Comparison of ENCODE assay signal across 17 cellular contexts in genomic region chr2:10629819-10630532, GRCh38. TPM values are rescaled to one million over a fixed set of nuclear protein-coding genes. Genes with fewer than 3 reads are reported as not detected.
DNase-seq lines count a peak whose midpoint lies in the region; ATAC-seq, FAIRE-seq and TF ChIP-seq lines count a peak whose summit lies in the region.
"Had no signal": no experiment of that assay in that cellular context is flagged by ENCODE, and none has a peak within 500 bp of the region (broad histone marks: within the 10 kb centered on the region; RNA-seq: fewer than 3 reads in every experiment).

No MANE protein-coding gene starts in this region.

- H4K20me1 ChIP-seq in K562 (replicated peaks; ENCODE audit: control insufficient read depth, insufficient read depth, low read length), result 0 out of 2 replicates have a peak, but pooled peaks cover 6% of the 10 kb centered on the region

- in situ Hi-C loops in K562 (cut with MboI), result no loop called here

- H3K27ac Mint-ChIP-seq in activated CD4-positive, alpha-beta T cell treated with anti-CD3 and anti-CD28 coated beads for 36 hours, result no peak overlapping the region
- peak overlapping the region; percentile 11 to 14 for H3K27ac Mint-ChIP-seq in activated naive CD4-positive, alpha-beta T cell treated with anti-CD3 and anti-CD28 coated beads, Interleukin-2, amount 50 U/mL, for 72 hours
- H3K27ac Mint-ChIP-seq: CD4-positive, alpha-beta T cell; GM23338 had no signal

- POLR2A ChIA-PET in activated CD4-positive, alpha-beta T cell treated with anti-CD3 and anti-CD28 coated beads for 36 hours (lab: Charles Lee), result no interaction called here
- POLR2A ChIA-PET in K562 (lab: Yijun Ruan, JAX), result no interaction called here

- peaks cover 0 to 8% of the 10 kb centered on the region in 2 experiments; a peak in 2 of 5 replicates for H3K4me1 ChIP-seq in K562 (replicated peaks in 1 of 2; ENCODE audit: control insufficient read depth in 2 of 2, insufficient read depth in 2 of 2, low read length in 2 of 2)
- peaks cover 2% of the 10 kb centered on the region for H3K4me1 ChIP-seq in mucosa of descending colon (ENCODE audit: low read depth)

- TF ChIP-seq CTCF in K562 (IDR thresholded peaks at IDR 0.05 in 2 of 3, conservative IDR thresholded peaks at IDR 0.05 in 1 of 3; ENCODE audit: insufficient read depth in 2 of 3, low read depth in 1 of 3, low read length in 3 of 3), result no peak
- no peak for TF ChIP-seq CTCF in mucosa of descending colon (IDR thresholded peaks at IDR 0.05)

- CTCF ChIA-PET in activated CD4-positive, alpha-beta T cell treated with anti-CD3 and anti-CD28 coated beads for 36 hours (lab: Charles Lee), result interaction anchor here (0.6 to 1.2 kb wide), 7 partner anchors 9 to 96 kb away, joined by 3 to 4 read pairs (median 3); no protein-coding TSS in a partner anchor
- CTCF ChIA-PET in K562 (lab: Yijun Ruan, JAX; ENCODE audit: low intra/inter-chr PET ratio), result no interaction called here

- H3K9ac ChIP-seq in K562 (ENCODE audit: insufficient read depth in 1 of 2, low read depth in 2 of 2, low read length in 2 of 2), result no peak overlapping the region
- H3K9ac ChIP-seq: BLaER1 treated with 17β-estradiol and CSF1 and Interleukin-3, amounts not matched to agents 10 nM and 100 nM had no signal

- no peak overlapping the region for H3K4me3 Mint-ChIP-seq in activated CD4-positive, alpha-beta T cell treated with anti-CD3 and anti-CD28 coated beads for 36 hours
- H3K4me3 Mint-ChIP-seq: CD4-positive, alpha-beta T cell; GM23338 had no signal

- no peaks in the 10 kb centered on the region for H3K27me3 Mint-ChIP-seq in activated CD4-positive, alpha-beta T cell treated with anti-CD3 and anti-CD28 coated beads for 36 hours
- H3K27me3 Mint-ChIP-seq: CD4-positive, alpha-beta T cell had no signal

- TF ChIP-seq POLR2A in K562 (conservative IDR thresholded peaks at IDR 0.05), result no peak

- intact Hi-C loops in activated CD4-positive, alpha-beta T cell treated with anti-CD3 and anti-CD28 coated beads for 36 hours (cut with DNase I, micrococcal nuclease), result no loop called here
- intact Hi-C loops in K562 (cut with micrococcal nuclease) (no loop called here), mucosa of descending colon (cut with DNase I, micrococcal nuclease) (no loop called here)

- H3K9me3 ChIP-seq in K562 (replicated peaks; ENCODE audit: control insufficient read depth, insufficient read depth, low read depth, low read length), result no peaks in the 10 kb centered on the region
- no peaks in the 10 kb centered on the region for H3K9me3 ChIP-seq in mucosa of descending colon

- no peaks in the 10 kb centered on the region for H3K9me1 ChIP-seq in K562 (ENCODE audit: control insufficient read depth, insufficient read depth, low read length)

- H3K9me3 Mint-ChIP-seq in activated CD4-positive, alpha-beta T cell treated with anti-CD3 and anti-CD28 coated beads for 36 hours (ENCODE audit: low read depth), result no peaks in the 10 kb centered on the region
- H3K9me3 Mint-ChIP-seq in activated naive CD4-positive, alpha-beta T cell treated with anti-CD3 and anti-CD28 coated beads, Interleukin-2, amount 50 U/mL, for 72 hours, result no peaks in the 10 kb centered on the region
- H3K9me3 Mint-ChIP-seq: CD4-positive, alpha-beta T cell; GM23338 had no signal

- peak; percentile 24 for DNase-seq in activated CD4-positive, alpha-beta T cell treated with anti-CD3 and anti-CD28 coated beads for 36 hours
- DNase-seq in activated CD4-positive, alpha-beta T cell treated with anti-CD3 and anti-CD28 coated beads, Interleukin-2, amount 50 U/mL, for 1 hour, result no peak
- DNase-seq in activated naive CD4-positive, alpha-beta T cell treated with anti-CD3 and anti-CD28 coated beads, Interleukin-2, amount 50 U/mL, for 72 hours (ENCODE audit: low spot score in 2 of 2), result no peak
- DNase-seq in activated naive CD4-positive, alpha-beta T cell treated with Interleukin-2 at 50 U/mL for 16 hours, result no peak
- DNase-seq in K562 (ENCODE audit: extremely low read depth in 1 of 4, low spot score in 3 of 4), result no peak
- no peak for DNase-seq in mucosa of descending colon
- DNase-seq in effector CD4-positive, alpha-beta T cell, result no peak
- no peak for DNase-seq in SW480 (ENCODE audit: low spot score)
- DNase-seq: ACHN; CD4-positive, alpha-beta T cell; DMS153; DND-41; GDM1; H7 had no signal

- no peak overlapping the region for H3K27ac ChIP-seq in K562 (ENCODE audit: extremely low read depth, low read depth, low read length)
- H3K27ac ChIP-seq: 22Rv1; BLaER1 treated with 17β-estradiol and CSF1 and Interleukin-3, amounts not matched to agents 10 nM and 100 nM had no signal

- H3K4me1 Mint-ChIP-seq in activated CD4-positive, alpha-beta T cell treated with anti-CD3 and anti-CD28 coated beads for 36 hours, result peaks cover 13% of the 10 kb centered on the region
- H3K4me1 Mint-ChIP-seq: GM23338 had no signal

- WGBS in K562 (ENCODE audit: insufficient coverage, low coverage, missing lambda C conversion rate), result 97% methylated on average over 8 of the region's 8 CpGs

- peaks cover 51% of the 10 kb centered on the region for H3K36me3 Mint-ChIP-seq in activated CD4-positive, alpha-beta T cell treated with anti-CD3 and anti-CD28 coated beads for 36 hours (ENCODE audit: low read depth)
- H3K36me3 Mint-ChIP-seq in activated naive CD4-positive, alpha-beta T cell treated with anti-CD3 and anti-CD28 coated beads, Interleukin-2, amount 50 U/mL, for 72 hours, result peaks cover 7 to 9% of the 10 kb centered on the region in 2 donors

- no TSS peak for BruUV-seq in K562 (replicated peaks; lab: Mats Ljungman, UMichigan)

- H3K79me2 ChIP-seq in K562 (ENCODE audit: control insufficient read depth, insufficient read depth, low read length), result no peaks in the 10 kb centered on the region; the same call in 2 of the 3 replicates

- no peak overlapping the region for H3K4me2 ChIP-seq in K562 (ENCODE audit: insufficient read depth, low read length)
- H3K4me2 ChIP-seq: BLaER1 treated with 17β-estradiol and CSF1 and Interleukin-3, amounts not matched to agents 10 nM and 100 nM; GM23338 had no signal

- no peak for ATAC-seq in activated CD4-positive, alpha-beta T cell treated with anti-CD3 and anti-CD28 coated beads for 36 hours
- no peak for ATAC-seq in activated naive CD4-positive, alpha-beta T cell treated with anti-CD3 and anti-CD28 coated beads, Interleukin-2, amount 50 U/mL, for 72 hours
- no peak for ATAC-seq in K562
- ATAC-seq in mucosa of descending colon, result peak; percentile 17
- ATAC-seq: GM23338 had no signal

- H3K27me3 ChIP-seq in K562 (ENCODE audit: control insufficient read depth in 2 of 2, insufficient read depth in 2 of 2, low read length in 2 of 2), result no peaks in the 10 kb centered on the region

- TF ChIP-seq RAD21 in K562 (CRISPR knock-in tag; conservative IDR thresholded peaks at IDR 0.05 in 1 of 2, IDR thresholded peaks at IDR 0.05 in 1 of 2), result no peak

- H3K36me3 ChIP-seq in K562 (ENCODE audit: control insufficient read depth, insufficient read depth, low read length), result peaks cover 45% of the 10 kb centered on the region
- no peaks in the 10 kb centered on the region for H3K36me3 ChIP-seq in mucosa of descending colon (ENCODE audit: low read depth)

- no peak overlapping the region for H2AFZ ChIP-seq in K562 (ENCODE audit: low read depth, low read length)
- H2AFZ ChIP-seq: GM23338 had no signal

- no peak for FAIRE-seq in K562 (lab: Jason Lieb, UNC)

- no peak overlapping the region for H3K4me3 ChIP-seq in K562
- no peak overlapping the region for H3K4me3 ChIP-seq in mucosa of descending colon
- H3K4me3 ChIP-seq: BLaER1 treated with 17β-estradiol and CSF1 and Interleukin-3, amounts not matched to agents 10 nM and 100 nM; GM23338 had no signal

- no peak for TF ChIP-seq EP300 in K562 (IDR thresholded peaks at IDR 0.05; ENCODE audit: low read length)

TF ChIP-seq in K562, 482 proteins besides CTCF, POLR2A, EP300 and RAD21:
- TF ChIP-seq NEUROD1 (IDR thresholded peaks at IDR 0.05; ENCODE audit: borderline replicate concordance, low read depth, low read length, partially characterized antibody) (no peak), ZNF121 (CRISPR knock-in tag; conservative IDR thresholded peaks at IDR 0.05) (peak; percentile 42; the same call in 1 of the 2 replicates), SMARCA4 (IDR thresholded peaks at IDR 0.05) (no peak)

RNA-seq across cellular contexts. Expression of gene NOL10, which starts 59.8 kb away (rescaled TPM):
- 10 to 100 TPM; 39.7 to 41.0 TPM for total RNA-seq in activated CD4-positive, alpha-beta T cell treated with anti-CD3 and anti-CD28 coated beads for 36 hours
- 10 to 100 TPM; 29.1 to 39.6 TPM for total RNA-seq in activated naive CD4-positive, alpha-beta T cell treated with anti-CD3 and anti-CD28 coated beads, Interleukin-2, amount 50 U/mL, for 72 hours
- 64.7 and 95.6 TPM in 2 replicates for total RNA-seq in K562 (2011; cell fraction: chromatin; rRNA removed; ENCODE audit: low replicate concordance)
- total RNA-seq in K562 (2011; cell fraction: nucleolus; rRNA removed), result 28.3 and 33.4 TPM in 2 replicates
- total RNA-seq in K562 (2011; cell fraction: nucleoplasm; rRNA removed), result 40.4 and 48.9 TPM in 2 replicates
- total RNA-seq in K562 (2014; rRNA removed) (44.0 and 46.7 TPM in 2 replicates), K562 (2014; rRNA removed; fragmentation: Illumina TruSeq; extraction: Trizol) (63.9 and 68.0 TPM in 2 replicates), K562 (2015; rRNA removed; fragmentation: Illumina TruSeq; extraction: Trizol) (55.6 and 60.0 TPM in 2 replicates), K562 (2021) (44.2 and 47.8 TPM in 2 replicates), mucosa of descending colon (10 to 100 TPM; 17.0 to 22.7 (median 19.7) TPM)
- polyA plus RNA-seq in K562 (2011; rRNA removed) (39.2 and 51.0 TPM in 2 replicates), K562 (2014; fragmentation: Illumina TruSeq; extraction: Trizol) (53.0 and 59.4 TPM in 2 replicates), K562 (2014; fragmentation: Nextera tagmentation; extraction: Ambion mirVana) (10 to 100 TPM; 32.9 to 45.5 TPM), K562 (2014; rRNA removed) (35.4 and 42.2 TPM in 2 replicates)
- polyA plus RNA-seq in K562 (2011; cell fraction: cytosol; rRNA removed), result 12.6 and 22.4 TPM in 2 replicates
- 21.2 and 24.0 TPM in 2 replicates for polyA plus RNA-seq in K562 (2011; cell fraction: nucleus; rRNA removed)
- 17.8 and 33.3 TPM in 2 replicates for polyA plus RNA-seq in K562 (2012)
- polyA minus RNA-seq in K562 (2011; rRNA and poly(A)+ RNA removed), result 77.9 and 78.4 TPM in 2 replicates
- 27.9 and 33.6 TPM in 2 replicates for polyA minus RNA-seq in K562 (2011; cell fraction: cytosol; rRNA and poly(A)+ RNA removed)
- polyA minus RNA-seq in K562 (2011; cell fraction: nucleus; rRNA and poly(A)+ RNA removed), result 20.2 and 37.8 TPM in 2 replicates
